Comparison of ENCODE assay signal across 2 cellular contexts in genomic region chr6:28312939-28313338, GRCh38.
TF ChIP-seq lines count a peak whose summit lies in the region.

No MANE protein-coding gene starts in this region.

TF ChIP-seq in GM23338, 12 proteins besides CTCF, POLR2A, EP300 and RAD21:
- TF ChIP-seq ZNF331 (CRISPR knock-in tag; IDR thresholded peaks at IDR 0.05; ENCODE audit: low read depth) (no peak), ZNF462 (CRISPR knock-in tag; IDR thresholded peaks at IDR 0.05) (no peak), NANOG (IDR thresholded peaks at IDR 0.05; ENCODE audit: borderline replicate concordance) (no peak), REST (IDR thresholded peaks at IDR 0.05; ENCODE audit: unreplicated experiment) (no peak)
TF ChIP-seq in GM23338: peak in this region for 0.

TF ChIP-seq in H1, 55 proteins besides CTCF, POLR2A, EP300 and RAD21:
- no peak for TF ChIP-seq TAF7 (optimal IDR thresholded peaks at IDR 0.05; ENCODE audit: borderline replicate concordance, low read depth, low read length)
- no peak for TF ChIP-seq RXRA (IDR thresholded peaks at IDR 0.05; ENCODE audit: insufficient read depth, low read depth, low read length)
